Comparison of ENCODE assay signal across 16 cellular contexts in genomic region chr5:128111818-128112448, GRCh38. TPM values are rescaled to one million over a fixed set of nuclear protein-coding genes. Genes with fewer than 3 reads are reported as not detected.
DNase-seq lines count a peak whose midpoint lies in the region; ATAC-seq and TF ChIP-seq lines count a peak whose summit lies in the region.
"Had no signal": no experiment of that assay in that cellular context is flagged by ENCODE, and none has a peak within 500 bp of the region (broad histone marks: within the 10 kb centered on the region; RNA-seq: fewer than 3 reads in every experiment).

No MANE protein-coding gene starts in this region.

- no peaks in the 10 kb centered on the region for H4K20me1 ChIP-seq in IMR-90 (ENCODE audit: insufficient read depth, low read length)
- no peaks in the 10 kb centered on the region for H4K20me1 ChIP-seq in mammary epithelial cell (ENCODE audit: insufficient read depth, low read length)

- no peak overlapping the region for H3K56ac ChIP-seq in IMR-90 (ENCODE audit: extremely low read depth, insufficient read depth, low read length)

- BruUV-seq in IMR-90 (replicated peaks; lab: Mats Ljungman, UMichigan), result no TSS peak
- BruUV-seq in mammary epithelial cell (replicated peaks; lab: Mats Ljungman, UMichigan), result no TSS peak

- in situ Hi-C loops in IMR-90 (cut with MboI; ENCODE audit: low sequenced_read_pairs), result no loop called here
- in situ Hi-C loops in mammary epithelial cell (cut with MboI; ENCODE audit: low sequenced_read_pairs in 2 of 2), result no loop called here

- no peak overlapping the region for H2BK20ac ChIP-seq in IMR-90 (ENCODE audit: low read depth, low read length)

- no peak overlapping the region for H2AFZ ChIP-seq in IMR-90 (replicated peaks; ENCODE audit: low read length, poor library complexity)
- H2AFZ ChIP-seq in mammary epithelial cell (ENCODE audit: low read depth, low read length), result no peak overlapping the region

- no peak overlapping the region for H3K4ac ChIP-seq in IMR-90 (ENCODE audit: low read depth, low read length)

- no peak overlapping the region for H3K18ac ChIP-seq in IMR-90 (ENCODE audit: low read depth, low read length)

- H4K5ac ChIP-seq in IMR-90 (ENCODE audit: low read depth, low read length), result no peak overlapping the region

- no peak for TF ChIP-seq CTCF in IMR-90 (conservative IDR thresholded peaks at IDR 0.05; ENCODE audit: low read depth, low read length)
- TF ChIP-seq CTCF in mammary epithelial cell (conservative IDR thresholded peaks at IDR 0.05 in 1 of 2, IDR thresholded peaks at IDR 0.05 in 1 of 2; ENCODE audit: extremely low read depth in 1 of 2, insufficient read depth in 1 of 2, low read depth in 1 of 2, low read length in 2 of 2), result no peak
- no peak for TF ChIP-seq CTCF in psoas muscle (IDR thresholded peaks at IDR 0.05)

- no peak overlapping the region for H2BK120ac ChIP-seq in IMR-90 (ENCODE audit: low read depth, low read length)

- dilution Hi-C loops in IMR-90 (cut with HindIII; ENCODE audit: low sequenced_read_pairs, unreplicated experiment) (no loop called here), mammary epithelial cell (cut with HindIII; ENCODE audit: low sequenced_read_pairs) (no loop called here)

- peak overlapping the region; percentile 31; the same call in 1 of the 2 replicates for H3K23ac ChIP-seq in IMR-90 (ENCODE audit: low read depth, low read length)

- H3K36me3 Mint-ChIP-seq in activated T-cell treated with anti-CD3 and anti-CD28 coated beads, Interleukin-2, amount 50 U/mL, for 4 hours (ENCODE audit: insufficient read depth), result peaks cover 41% of the 10 kb centered on the region

- H3K27me3 ChIP-seq in IMR-90 (ENCODE audit: control insufficient read depth, insufficient read depth, low read length) (no peaks in the 10 kb centered on the region), mammary epithelial cell (ENCODE audit: insufficient read depth, low read length) (no peaks in the 10 kb centered on the region), psoas muscle (ENCODE audit: insufficient read depth in 3 of 3, low read length in 2 of 3) (no peaks in the 10 kb centered on the region)
- H3K27me3 ChIP-seq: testis had no signal

- intact Hi-C loops in IMR-90 (cut with micrococcal nuclease) (no loop called here), mammary epithelial cell (cut with micrococcal nuclease) (no loop called here), psoas muscle (cut with DNase I) (no loop called here)

- H3K9ac ChIP-seq in IMR-90 (ENCODE audit: low read depth, low read length) (no peak overlapping the region), mammary epithelial cell (ENCODE audit: insufficient read depth, low read length) (no peak overlapping the region)

- no CpG with 5 or more reads among the region's 2 CpGs for WGBS in IMR-90 (ENCODE audit: extremely low coverage in 2 of 2, insufficient read length in 1 of 2), 2 experiments
- 95% methylated on average over 2 of the region's 2 CpGs for WGBS in mammary epithelial cell (ENCODE audit: low coverage, missing lambda C conversion rate)
- WGBS in mesodermal cell (ENCODE audit: insufficient coverage in 2 of 2), 2 experiments, result 86% methylated on average over 1 of the region's 2 CpGs; no CpG with 5 or more reads in 1 of the 2 experiments
- WGBS in psoas muscle, 3 donors, result 63 to 77% (median 74%) methylated on average over 2 of the region's 2 CpGs

- H3K4me3 Mint-ChIP-seq in activated T-cell treated with anti-CD3 and anti-CD28 coated beads, Interleukin-2, amount 50 U/mL, for 4 hours, result no peak overlapping the region
- H3K4me3 Mint-ChIP-seq: activated CD4-positive, alpha-beta T cell treated with anti-CD3 and anti-CD28 coated beads, Interleukin-2, amount 10 ng/mL, durations not matched to agents 7 days and 5 days; CD8-positive, alpha-beta memory T cell; nephron had no signal

- H3K4me3 ChIP-seq in IMR-90 (ENCODE audit: insufficient read depth, low read depth, low read length) (no peak overlapping the region), mammary epithelial cell (replicated peaks in 1 of 3; ENCODE audit: insufficient read depth in 1 of 3, low read depth in 2 of 3, low read length in 3 of 3) (no peak overlapping the region), mesodermal cell (ENCODE audit: extremely low read depth, insufficient read depth, low read length, poor library complexity, severe bottlenecking) (no peak overlapping the region), psoas muscle (no peak overlapping the region)
- H3K4me3 ChIP-seq: coronary artery, skin epidermis, testis had no signal

- H2AK5ac ChIP-seq in IMR-90 (ENCODE audit: low read depth, low read length), result no peak overlapping the region

- H3K36me3 ChIP-seq in IMR-90 (ENCODE audit: control insufficient read depth, insufficient read depth, low read length) (peaks cover 3% of the 10 kb centered on the region), mammary epithelial cell (ENCODE audit: insufficient read depth, low read length) (peaks cover 10% of the 10 kb centered on the region), mesodermal cell (ENCODE audit: control insufficient read depth, insufficient read depth, low read length) (peaks cover 22% of the 10 kb centered on the region), psoas muscle (ENCODE audit: insufficient read depth in 1 of 2, low read depth in 1 of 2) (peaks cover 0 to 45% of the 10 kb centered on the region in 2 donors)

- H4K8ac ChIP-seq in IMR-90 (ENCODE audit: low read depth in 2 of 2, low read length in 2 of 2), result no peak overlapping the region

- H3K9me3 Mint-ChIP-seq in activated T-cell treated with anti-CD3 and anti-CD28 coated beads, Interleukin-2, amount 50 U/mL, for 4 hours, result no peaks in the 10 kb centered on the region
- H3K9me3 Mint-ChIP-seq: nephron had no signal

- H3K14ac ChIP-seq in IMR-90 (replicated peaks; ENCODE audit: low read depth, low read length), result no peak overlapping the region

- H3K27me3 Mint-ChIP-seq in activated T-cell treated with anti-CD3 and anti-CD28 coated beads, Interleukin-2, amount 50 U/mL, for 4 hours (ENCODE audit: low read depth), result no peaks in the 10 kb centered on the region
- H3K27me3 Mint-ChIP-seq: activated CD4-positive, alpha-beta T cell treated with anti-CD3 and anti-CD28 coated beads, Interleukin-2, amount 10 ng/mL, durations not matched to agents 7 days and 5 days; CD8-positive, alpha-beta memory T cell had no signal

- peak; percentile 75 for ATAC-seq in IMR-90 (ENCODE audit: low read depth)
- no peak for ATAC-seq in psoas muscle
- ATAC-seq in activated T-cell treated with anti-CD3 and anti-CD28 coated beads, Interleukin-2, amount 50 U/mL, for 4 hours, result no peak
- ATAC-seq: left lobe of liver had no signal

- no peak for TF ChIP-seq RAD21 in IMR-90 (IDR thresholded peaks at IDR 0.05; ENCODE audit: low read length)

- POLR2A ChIA-PET in IMR-90 (lab: Charles Lee; ENCODE audit: unreplicated experiment), result no interaction called here

- DNase-seq in Daoy (ENCODE audit: low read depth), result peak; percentile 33
- DNase-seq in IMR-90, result peak; percentile 68
- DNase-seq in mammary epithelial cell, result peak; percentile 40
- no peak for DNase-seq in psoas muscle
- no peak for DNase-seq in SIG-M5 treated with dmso at 0.1 percent for 504 hours (lab: John Stamatoyannopoulos, UW; ENCODE audit: unreplicated experiment)
- DNase-seq in activated T-cell treated with anti-CD3 and anti-CD28 coated beads, Interleukin-2, amount 50 U/mL, for 4 hours, result no peak
- no peak for DNase-seq in AML-193 (lab: John Stamatoyannopoulos, UW)
- DNase-seq: activated CD4-positive, alpha-beta T cell treated with anti-CD3 and anti-CD28 coated beads, Interleukin-2, amount 10 ng/mL, durations not matched to agents 7 days and 5 days; CD8-positive, alpha-beta memory T cell; NCI-H2107; testis had no signal

- H3K79me1 ChIP-seq in IMR-90 (ENCODE audit: low read depth in 1 of 2, low read length in 2 of 2), result peaks cover 0 to 2% of the 10 kb centered on the region in 2 experiments; a peak in 2 of 4 replicates

- no peaks in the 10 kb centered on the region for H3K4me1 Mint-ChIP-seq in activated T-cell treated with anti-CD3 and anti-CD28 coated beads, Interleukin-2, amount 50 U/mL, for 4 hours (ENCODE audit: low read depth)
- H3K4me1 Mint-ChIP-seq: nephron had no signal

- no peak overlapping the region for H2BK15ac ChIP-seq in IMR-90 (ENCODE audit: low read depth, low read length)

- CTCF ChIA-PET in IMR-90 (lab: Yijun Ruan, JAX) (interaction anchor here (0.6 kb wide), 1 partner anchor 172 kb away, joined by 3 read pairs; no protein-coding TSS in a partner anchor), mammary epithelial cell (lab: Charles Lee; ENCODE audit: low non-redundant PET) (no interaction called here)

- H3K9me1 ChIP-seq in IMR-90 (ENCODE audit: insufficient read depth, low read length), result no peaks in the 10 kb centered on the region

- H3K4me2 ChIP-seq in IMR-90 (ENCODE audit: low read depth, low read length) (no peak overlapping the region), mammary epithelial cell (ENCODE audit: insufficient read depth, low read depth, low read length) (no peak overlapping the region)

- no peak overlapping the region for H2AK9ac ChIP-seq in IMR-90 (replicated peaks; ENCODE audit: low read depth, low read length, poor library complexity)

- no peaks in the 10 kb centered on the region; the same call in 1 of the 2 replicates for H3K4me1 ChIP-seq in IMR-90 (ENCODE audit: control insufficient read depth, insufficient read depth, low read length)
- no peaks in the 10 kb centered on the region for H3K4me1 ChIP-seq in mammary epithelial cell (ENCODE audit: insufficient read depth, low read length)
- peaks cover 6% of the 10 kb centered on the region for H3K4me1 ChIP-seq in mesodermal cell (ENCODE audit: control insufficient read depth, insufficient read depth, low read length, poor library complexity, severe bottlenecking)
- no peaks in the 10 kb centered on the region for H3K4me1 ChIP-seq in psoas muscle
- H3K4me1 ChIP-seq: testis had no signal

- no peak overlapping the region for H4K91ac ChIP-seq in IMR-90 (ENCODE audit: insufficient read depth, low read depth, low read length)

- H3K79me2 ChIP-seq in mammary epithelial cell (ENCODE audit: insufficient read depth, low read length), result peaks cover 29% of the 10 kb centered on the region

- TF ChIP-seq POLR2A in IMR-90 (IDR thresholded peaks at IDR 0.05; ENCODE audit: low read depth, low read length), result no peak

- H3K27ac ChIP-seq in IMR-90 (ENCODE audit: insufficient read depth, low read length) (no peak overlapping the region), mammary epithelial cell (ENCODE audit: insufficient read depth, low read depth, low read length) (no peak overlapping the region), mesodermal cell (ENCODE audit: low read depth, low read length, severe bottlenecking) (peak overlapping the region; percentile 17), psoas muscle (no peak overlapping the region)
- H3K27ac ChIP-seq: coronary artery, testis had no signal

- peak overlapping the region; percentile 57 for H2BK5ac ChIP-seq in IMR-90 (ENCODE audit: low read depth, low read length, poor library complexity, severe bottlenecking)

- H3K9me3 ChIP-seq in IMR-90 (ENCODE audit: control insufficient read depth, insufficient read depth, low read length), result no peaks in the 10 kb centered on the region
- no peaks in the 10 kb centered on the region for H3K9me3 ChIP-seq in mammary epithelial cell (replicated peaks; ENCODE audit: insufficient read depth, low read length)
- H3K9me3 ChIP-seq in mesodermal cell (ENCODE audit: control insufficient read depth, low read length), result no peaks in the 10 kb centered on the region
- H3K9me3 ChIP-seq in psoas muscle, result no peaks in the 10 kb centered on the region
- H3K9me3 ChIP-seq: testis had no signal

RNA-seq across cellular contexts. Expression of gene SLC12A2, which starts 28.4 kb away (rescaled TPM):
- 24.6 and 46.6 TPM in 2 replicates for total RNA-seq in Daoy (2014; rRNA removed; shearing (Covaris generic))
- total RNA-seq in IMR-90 (2012; rRNA removed), result 30.3 and 42.2 TPM in 2 replicates
- 5.4 and 5.6 TPM in 2 replicates for polyA plus RNA-seq in IMR-90 (2012; rRNA removed)
- 1.1 and 2.5 TPM in 2 replicates for polyA plus RNA-seq in IMR-90 (2012; cell fraction: cytosol; rRNA removed)
- 2.8 and 4.7 TPM in 2 replicates for polyA plus RNA-seq in IMR-90 (2012; cell fraction: nucleus; rRNA removed; ENCODE audit: low replicate concordance)
- total RNA-seq in mammary epithelial cell, result 10 to 100 TPM; 24.1 to 50.3 TPM
- polyA plus RNA-seq in mammary epithelial cell, result 10.8 TPM
- 33.2 TPM for polyA minus RNA-seq in mammary epithelial cell
- polyA plus RNA-seq in mesodermal cell (2013, experiment 1 of 2), result 12.9 TPM
- polyA plus RNA-seq in mesodermal cell (2013, experiment 2 of 2), result 15.5 TPM
- total RNA-seq in psoas muscle, result 10 to 100 TPM; 11.7 to 25.8 (median 16.3) TPM
- 1 to 10 TPM; 1.7 to 8.0 (median 3.3) TPM for polyA plus RNA-seq in psoas muscle
- total RNA-seq in activated T-cell treated with anti-CD3 and anti-CD28 coated beads, Interleukin-2, amount 50 U/mL, for 4 hours, result 10 to 100 TPM; 16.1 to 18.9 (median 17.8) TPM

Comparison
In these comparisons a context has a peak if more than half of its experiments do, and no peak if none do; other contexts are left out.
1. DNase-seq: peak in Daoy (single experiment), IMR-90 (single experiment) and mammary epithelial cell (single experiment); none in psoas muscle (0 of 2), SIG-M5 treated with dmso at 0.1 percent for 504 hours (single experiment), activated T-cell treated with anti-CD3 and anti-CD28 coated beads, Interleukin-2, amount 50 U/mL, for 4 hours (single experiment) and AML-193 (0 of 2).